8 cellular contexts compared by ENCODE assay signal in the genomic region with DNA sequence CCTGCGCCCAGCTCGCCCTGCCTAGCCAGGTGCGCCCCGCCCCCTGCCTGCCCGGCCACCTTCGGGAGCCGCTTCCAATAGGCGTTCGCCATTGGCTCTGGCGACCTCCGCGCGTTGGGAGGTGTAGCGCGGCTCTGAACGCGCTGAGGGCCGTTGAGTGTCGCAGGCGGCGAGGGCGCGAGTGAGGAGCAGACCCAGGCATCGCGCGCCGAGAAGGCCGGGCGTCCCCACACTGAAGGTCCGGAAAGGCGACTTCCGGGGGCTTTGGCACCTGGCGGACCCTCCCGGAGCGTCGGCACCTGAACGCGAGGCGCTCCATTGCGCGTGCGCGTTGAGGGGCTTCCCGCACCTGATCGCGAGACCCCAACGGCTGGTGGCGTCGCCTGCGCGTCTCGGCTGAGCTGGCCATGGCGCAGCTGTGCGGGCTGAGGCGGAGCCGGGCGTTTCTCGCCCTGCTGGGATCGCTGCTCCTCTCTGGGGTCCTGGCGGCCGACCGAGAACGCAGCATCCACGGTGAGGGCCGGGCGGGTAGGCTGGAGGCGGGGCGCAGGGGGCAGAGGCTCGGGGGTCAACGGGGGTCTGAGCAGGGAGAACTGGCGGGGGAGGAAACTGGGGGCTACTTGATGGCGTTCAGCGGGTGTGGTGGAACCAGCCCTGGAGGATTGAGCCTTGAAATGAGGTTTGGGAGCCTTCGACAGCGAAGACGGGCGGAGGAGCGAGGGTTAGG. TPM values are rescaled to one million over a fixed set of nuclear protein-coding genes. Genes with fewer than 3 reads are reported as not detected.
DNase-seq lines count a peak whose midpoint lies in the region; ATAC-seq, FAIRE-seq and TF ChIP-seq lines count a peak whose summit lies in the region.

Gene SPINT2, plus strand, starts transcription at position 88 of the 727 bp plus-strand sequence. Its CDS starts 320 bp downstream, at position 408.

- H3K27ac ChIP-seq in A549 = peak within 1 kb of the TSS; percentile 89 to 91
- no peak within 1 kb of the TSS for H3K27ac ChIP-seq in right cardiac atrium (ENCODE audit: low read length)
- peak within 1 kb of the TSS; percentile 61 to 71 (median 68) for H3K27ac ChIP-seq in sigmoid colon

- TF ChIP-seq CTCF in A549 (IDR thresholded peaks at IDR 0.05) = no peak
- no peak for TF ChIP-seq CTCF in sigmoid colon (IDR thresholded peaks at IDR 0.05)

- no peak; a peak in 1 of 5 replicates for TF ChIP-seq RAD21 in A549 (conservative IDR thresholded peaks at IDR 0.05 in 1 of 2, IDR thresholded peaks at IDR 0.05 in 1 of 2)

- H3K9me3 ChIP-seq in A549 (no peaks in the 10 kb centered on the region), adipocyte (ENCODE audit: control insufficient read depth, low read length) (no peaks in the 10 kb centered on the region), right cardiac atrium (ENCODE audit: control insufficient read depth, low read length) (no peaks in the 10 kb centered on the region), sigmoid colon (no peaks in the 10 kb centered on the region)

- TF ChIP-seq POLR2A in A549 (IDR thresholded peaks at IDR 0.05; ENCODE audit: low read length) (peak; percentile 49; the same call in 1 of the 2 replicates), sigmoid colon (IDR thresholded peaks at IDR 0.05) (peak in 1 of 2 donors; percentile 82)

- no peak for TF ChIP-seq EP300 in A549 (IDR thresholded peaks at IDR 0.05)
- no peak for TF ChIP-seq EP300 in sigmoid colon (IDR thresholded peaks at IDR 0.05)

- no peaks in the 10 kb centered on the region for H3K27me3 ChIP-seq in adipocyte (replicated peaks; ENCODE audit: control insufficient read depth, insufficient read depth, low read length)
- no peaks in the 10 kb centered on the region for H3K27me3 ChIP-seq in right cardiac atrium (ENCODE audit: control insufficient read depth, insufficient read depth)
- no peaks in the 10 kb centered on the region for H3K27me3 ChIP-seq in sigmoid colon

- ATAC-seq in A549 (peak; percentile 50 to 71), right cardiac atrium (peak; percentile 26 to 57), GM21447 (IDR thresholded peaks at IDR 0.05; ENCODE audit: unreplicated experiment) (no peak)

- peak; percentile 28 for FAIRE-seq in A549 (lab: Jason Lieb, UNC)

- intact Hi-C loops in right cardiac atrium (cut with DNase I) = no loop called here
- intact Hi-C loops in sigmoid colon (cut with DNase I) = no loop called here

- H3K4me1 ChIP-seq in A549 (peaks cover 58% of the 10 kb centered on the region), adipocyte (ENCODE audit: control insufficient read depth, insufficient read depth, low read length) (peaks cover 9% of the 10 kb centered on the region), right cardiac atrium (ENCODE audit: control insufficient read depth, insufficient read depth, low read length) (no peaks in the 10 kb centered on the region), sigmoid colon (peaks cover 0 to 26% (median 15%) of the 10 kb centered on the region in 4 donors)

- H3K36me3 ChIP-seq in adipocyte (ENCODE audit: control insufficient read depth, insufficient read depth, low read length, severe bottlenecking) = no peaks in the 10 kb centered on the region
- no peaks in the 10 kb centered on the region for H3K36me3 ChIP-seq in sigmoid colon

- POLR2A ChIA-PET in A549 (lab: Yijun Ruan, JAX) = interaction anchor here (0.5 to 8.8 kb wide), 10 partner anchors 9 to 220 kb away, joined by 3 to 127 read pairs (median 4); partner anchors contain the start of genes C19orf33, KCNK6 and PPP1R14A

- under 1% methylated on average over 59 of the region's 78 CpGs for WGBS in A549 (ENCODE audit: missing lambda C conversion rate)
- 11% methylated on average over 78 of the region's 78 CpGs for WGBS in right cardiac atrium
- WGBS in sigmoid colon, 2 donors = 2 to 3% methylated on average over 78 of the region's 78 CpGs

- H3K4me3 ChIP-seq in A549 (peak within 1 kb of the TSS; percentile 67), adipocyte (ENCODE audit: low read length) (peak within 1 kb of the TSS; percentile 72), right cardiac atrium (ENCODE audit: low read length) (peak within 1 kb of the TSS; percentile 41), sigmoid colon (peak within 1 kb of the TSS; percentile 35 to 60 (median 50))

- DNase-seq in A549 (ENCODE audit: low read depth in 1 of 2, low spot score in 1 of 2) (peak in 1 of 2 experiments; percentile 84), GM19238 (ENCODE audit: insufficient read length, low spot score) (peak; percentile 47), NCI-H526 treated with DMSO at 0.1 percent for 48 hours (lab: John Stamatoyannopoulos, UW) (peak; percentile 88), adipocyte (ENCODE audit: low read depth) (no peak), right cardiac atrium (peak in 2 of 3 donors; percentile 64 to 73), sigmoid colon (no peak), SIG-M5 (lab: John Stamatoyannopoulos, UW) (no peak)

- CTCF ChIA-PET in A549 (lab: Yijun Ruan, JAX) = interaction anchor here (1.3 to 18.2 kb wide), 16 partner anchors 7 to 362 kb away, joined by 3 to 259 read pairs (median 11); partner anchors contain the start of genes CATSPERG, FAM98C, KCNK6 and PPP1R14A

- H3K9ac ChIP-seq in adipocyte (ENCODE audit: low read length) = no peak within 1 kb of the TSS

- peak within 1 kb of the TSS; percentile 76 for H3K4me2 ChIP-seq in A549

TF ChIP-seq in A549, 52 proteins besides CTCF, POLR2A, EP300 and RAD21 (continues in another document):
- TF ChIP-seq PHF8 (IDR thresholded peaks at IDR 0.05; ENCODE audit: borderline replicate concordance, low read depth) = peak; percentile 73
- TF ChIP-seq PBX3 (IDR thresholded peaks at IDR 0.05) = no peak
- no peak for TF ChIP-seq MAZ (IDR thresholded peaks at IDR 0.05; ENCODE audit: borderline replicate concordance, low read depth, low read length)
- TF ChIP-seq HEYL (CRISPR knock-in tag; IDR thresholded peaks at IDR 0.05) = no peak
- TF ChIP-seq EHMT2 (IDR thresholded peaks at IDR 0.05; ENCODE audit: low read depth) = no peak
- TF ChIP-seq HOXB5 (CRISPR knock-in tag; IDR thresholded peaks at IDR 0.05) = peak; percentile 59; the same call in 1 of the 2 replicates
- TF ChIP-seq JUN (IDR thresholded peaks at IDR 0.05) = peak in 1 of 2 experiments; percentile 38; a peak in 1 of 5 replicates
- no peak for TF ChIP-seq FOSB (CRISPR knock-in tag; IDR thresholded peaks at IDR 0.05)
- no peak for TF ChIP-seq FOSL2 (IDR thresholded peaks at IDR 0.05)
- no peak for TF ChIP-seq FOSL2 (CRISPR knock-in tag; IDR thresholded peaks at IDR 0.05)
- no peak for TF ChIP-seq ZFP36 (IDR thresholded peaks at IDR 0.05; ENCODE audit: borderline replicate concordance, partially characterized antibody)
- no peak for TF ChIP-seq HOXA7 (CRISPR knock-in tag; IDR thresholded peaks at IDR 0.05)
- no peak for TF ChIP-seq RARB (CRISPR knock-in tag; IDR thresholded peaks at IDR 0.05)
- TF ChIP-seq SMC3 (IDR thresholded peaks at IDR 0.05) = no peak
- peak; percentile 45; the same call in 1 of the 2 replicates for TF ChIP-seq MYC (IDR thresholded peaks at IDR 0.05; ENCODE audit: borderline replicate concordance, low read length)
- TF ChIP-seq HOXB13 (CRISPR knock-in tag; IDR thresholded peaks at IDR 0.05; ENCODE audit: low read depth) = peak; percentile 43; the same call in 1 of the 2 replicates
- TF ChIP-seq ELK1 (IDR thresholded peaks at IDR 0.05; ENCODE audit: low read depth, low read length) = no peak
- TF ChIP-seq SREBF2 (IDR thresholded peaks at IDR 0.05) = no peak
- TF ChIP-seq, protein P1, sequence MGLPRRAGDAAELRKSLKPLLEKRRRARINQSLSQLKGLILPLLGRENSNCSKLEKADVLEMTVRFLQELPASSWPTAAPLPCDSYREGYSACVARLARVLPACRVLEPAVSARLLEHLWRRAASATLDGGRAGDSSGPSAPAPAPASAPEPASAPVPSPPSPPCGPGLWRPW (IDR thresholded peaks at IDR 0.05) = no peak
- no peak for TF ChIP-seq CBX8 (IDR thresholded peaks at IDR 0.05)
- TF ChIP-seq RFX5 (IDR thresholded peaks at IDR 0.05) = no peak
- TF ChIP-seq CBX2 (IDR thresholded peaks at IDR 0.05; ENCODE audit: borderline replicate concordance, low read depth) = no peak
- TF ChIP-seq ZSCAN20 (CRISPR knock-in tag; IDR thresholded peaks at IDR 0.05) = no peak
- no peak for TF ChIP-seq MAFK (IDR thresholded peaks at IDR 0.05; ENCODE audit: partially characterized antibody)
- no peak for TF ChIP-seq RCOR1 (IDR thresholded peaks at IDR 0.05; ENCODE audit: low read depth, low read length)
- peak; percentile 77; the same call in 1 of the 2 replicates for TF ChIP-seq TFCP2L1 (CRISPR knock-in tag; IDR thresholded peaks at IDR 0.05)
- peak; percentile 85; the same call in 1 of the 2 replicates for TF ChIP-seq RNF2 (IDR thresholded peaks at IDR 0.05; ENCODE audit: borderline replicate concordance, low read depth)

RNA-seq across cellular contexts. Expression of gene SPINT2, which starts in this region (rescaled TPM):
- polyA plus RNA-seq in A549 (2011; rRNA removed) (343 and 425 TPM in 2 replicates), A549 (2017; fragmentation: RNase III; extraction: RNeasy Plus Mini Kit Qiagen cat#74134 plus additional on column Dnase treatment) (244 to 296 TPM (median 291 TPM) in 3 replicates), right cardiac atrium (5.7 TPM), sigmoid colon (100 to 1,000 TPM; 170 to 616 (median 178) TPM)
- 347 and 383 TPM in 2 replicates for polyA plus RNA-seq in A549 (2012; cell fraction: cytosol; rRNA removed)
- polyA plus RNA-seq in A549 (2012; cell fraction: nucleus; rRNA removed) = 348 and 443 TPM in 2 replicates
- polyA minus RNA-seq in A549 (2011; rRNA and poly(A)+ RNA removed) = 154 and 156 TPM in 2 replicates
- total RNA-seq in right cardiac atrium (10 to 100 TPM in 3 of 4 donors, 1 to 10 TPM in 1; 9.0 to 16.6 (median 12.2) TPM), sigmoid colon (10 to 100 TPM; 14.3 to 20.7 (median 16.6) TPM)

Comparison
In these comparisons a context has a peak if more than half of its experiments do, and no peak if none do; other contexts are left out.
1. RNA of gene SPINT2 (polyA plus RNA-seq): 244 to 443 TPM in A549 and 170 to 616 TPM in sigmoid colon; 5.7 TPM in right cardiac atrium (single experiment); every median in the first group is over 10 times any median in the second.
2. DNase-seq: peak in GM19238 (single experiment), NCI-H526 treated with DMSO at 0.1 percent for 48 hours (single experiment) and right cardiac atrium (2 of 3); none in adipocyte (single experiment), sigmoid colon (single experiment) and SIG-M5 (single experiment).
3. Peak in every context shown above with its lines, with median percentiles within 50 percentile points of each other: H3K4me3 ChIP-seq.